In genomic region chr7:121020652-121021051, GRCh38 we compare ENCODE assay signal across 11 cellular contexts. TPM values are rescaled to one million over a fixed set of nuclear protein-coding genes. Genes with fewer than 3 reads are reported as not detected.
DNase-seq lines count a peak whose midpoint lies in the region; ATAC-seq and TF ChIP-seq lines count a peak whose summit lies in the region.
"Had no signal": no experiment of that assay in that cellular context is flagged by ENCODE, and none has a peak within 500 bp of the region (broad histone marks: within the 10 kb centered on the region; RNA-seq: fewer than 3 reads in every experiment).

No MANE protein-coding gene starts in this region.

- no peak for TF ChIP-seq POLR2A in IMR-90 (IDR thresholded peaks at IDR 0.05; ENCODE audit: low read depth, low read length)

- H4K20me1 ChIP-seq in IMR-90 (ENCODE audit: insufficient read depth, low read length): peaks cover 3% of the 10 kb centered on the region; the same call in 1 of the 2 replicates

- H3K23ac ChIP-seq in IMR-90 (ENCODE audit: low read depth, low read length): no peak overlapping the region

- H2BK120ac ChIP-seq in IMR-90 (ENCODE audit: low read depth, low read length): no peak overlapping the region

- no peak overlapping the region for H3K9ac ChIP-seq in IMR-90 (ENCODE audit: low read depth, low read length)

- TF ChIP-seq RAD21 in IMR-90 (IDR thresholded peaks at IDR 0.05; ENCODE audit: low read length): no peak

- peaks cover 6 to 43% of the 10 kb centered on the region in 2 experiments for H3K79me1 ChIP-seq in IMR-90 (ENCODE audit: low read depth in 1 of 2, low read length in 2 of 2)

- H3K4me1 ChIP-seq in IMR-90 (ENCODE audit: control insufficient read depth, insufficient read depth, low read length): peaks cover 16% of the 10 kb centered on the region
- peaks cover 6 to 64% of the 10 kb centered on the region in 2 donors for H3K4me1 ChIP-seq in ascending aorta
- peaks cover 0 to 97% (median 46%) of the 10 kb centered on the region in 4 donors for H3K4me1 ChIP-seq in tibial artery

- CTCF ChIA-PET in IMR-90 (lab: Yijun Ruan, JAX): interaction anchor here (1.1 kb wide), 1 partner anchor 21 kb away, joined by 3 read pairs; no protein-coding TSS in a partner anchor

- no peak overlapping the region for H3K56ac ChIP-seq in IMR-90 (ENCODE audit: extremely low read depth, insufficient read depth, low read length)

- POLR2A ChIA-PET in IMR-90 (lab: Charles Lee; ENCODE audit: unreplicated experiment): no interaction called here

- H2BK5ac ChIP-seq in IMR-90 (ENCODE audit: low read depth, low read length, poor library complexity, severe bottlenecking): peak overlapping the region; percentile 83

- no peak overlapping the region for H4K5ac ChIP-seq in IMR-90 (ENCODE audit: low read depth, low read length)

- peak; percentile 38; the same call in 1 of the 2 replicates for ATAC-seq in IMR-90 (ENCODE audit: low read depth)

- no peak overlapping the region for H2BK20ac ChIP-seq in IMR-90 (ENCODE audit: low read depth, low read length)

- dilution Hi-C loops in IMR-90 (cut with HindIII; ENCODE audit: low sequenced_read_pairs, unreplicated experiment): no loop called here

- H2AK9ac ChIP-seq in IMR-90 (replicated peaks; ENCODE audit: low read depth, low read length, poor library complexity): no peak overlapping the region

- H3K27ac ChIP-seq in IMR-90 (ENCODE audit: insufficient read depth, low read length): peak overlapping the region; percentile 2; the same call in 1 of the 2 replicates
- H3K27ac ChIP-seq in ascending aorta: peak overlapping the region; percentile 69 to 77
- H3K27ac ChIP-seq in tibial artery: peak overlapping the region; percentile 56 to 74

- intact Hi-C loops in IMR-90 (cut with micrococcal nuclease) (no loop called here), ascending aorta (cut with DNase I) (no loop called here), tibial artery (cut with DNase I; ENCODE audit: low total_unique reads) (no loop called here)

- H3K36me3 ChIP-seq in IMR-90 (ENCODE audit: control insufficient read depth, insufficient read depth, low read length): peaks cover under 1% of the 10 kb centered on the region; the same call in 1 of the 2 replicates
- no peaks in the 10 kb centered on the region for H3K36me3 ChIP-seq in ascending aorta
- H3K36me3 ChIP-seq in tibial artery: no peaks in the 10 kb centered on the region

- no TSS peak for BruUV-seq in IMR-90 (replicated peaks; lab: Mats Ljungman, UMichigan)

- H3K4ac ChIP-seq in IMR-90 (ENCODE audit: low read depth, low read length): no peak overlapping the region

- H2AFZ ChIP-seq in IMR-90 (replicated peaks; ENCODE audit: low read length, poor library complexity): no peak overlapping the region

- H3K4me3 ChIP-seq in IMR-90 (ENCODE audit: insufficient read depth, low read depth, low read length) (no peak overlapping the region), ascending aorta (no peak overlapping the region), tibial artery (no peak overlapping the region)

- H3K9me1 ChIP-seq in IMR-90 (ENCODE audit: insufficient read depth, low read length): peaks cover 8% of the 10 kb centered on the region

- no peak overlapping the region for H3K4me2 ChIP-seq in IMR-90 (ENCODE audit: low read depth, low read length)

- no peak overlapping the region for H2AK5ac ChIP-seq in IMR-90 (ENCODE audit: low read depth, low read length)

- DNase-seq in IMR-90 (peak; percentile 72), ascending aorta (ENCODE audit: low spot score in 2 of 2) (no peak), iris pigment epithelial cell (ENCODE audit: low read depth) (peak; percentile 85), tibial artery (no peak), COLO668 (lab: John Stamatoyannopoulos, UW; ENCODE audit: unreplicated experiment) (no peak), NCI-H774 (lab: John Stamatoyannopoulos, UW) (no peak), OCI-M2 (lab: John Stamatoyannopoulos, UW; ENCODE audit: unreplicated experiment) (no peak)
- DNase-seq: activated B cell treated with CpG ODN at 0.5 μM for 24 hours, activated gamma-delta T cell, erythroblast, Kasumi-1 had no signal

- no peak overlapping the region for H4K91ac ChIP-seq in IMR-90 (ENCODE audit: insufficient read depth, low read depth, low read length)

- no peak overlapping the region for H3K18ac ChIP-seq in IMR-90 (ENCODE audit: low read depth, low read length)

- H4K8ac ChIP-seq in IMR-90 (ENCODE audit: low read depth in 2 of 2, low read length in 2 of 2): no peak overlapping the region

- in situ Hi-C loops in IMR-90 (cut with MboI; ENCODE audit: low sequenced_read_pairs): no loop called here

- no peak overlapping the region for H3K14ac ChIP-seq in IMR-90 (replicated peaks; ENCODE audit: low read depth, low read length)

- H2BK15ac ChIP-seq in IMR-90 (ENCODE audit: low read depth, low read length): no peak overlapping the region

- H3K9me3 ChIP-seq in IMR-90 (ENCODE audit: control insufficient read depth, insufficient read depth, low read length) (no peaks in the 10 kb centered on the region), ascending aorta (peaks cover 0 to 6% of the 10 kb centered on the region in 2 donors), tibial artery (no peaks in the 10 kb centered on the region)

- TF ChIP-seq CTCF in IMR-90 (conservative IDR thresholded peaks at IDR 0.05; ENCODE audit: low read depth, low read length) (no peak), ascending aorta (IDR thresholded peaks at IDR 0.05) (no peak), tibial artery (IDR thresholded peaks at IDR 0.05) (no peak)

- H3K27me3 ChIP-seq in IMR-90 (ENCODE audit: control insufficient read depth, insufficient read depth, low read length) (no peaks in the 10 kb centered on the region), ascending aorta (no peaks in the 10 kb centered on the region), tibial artery (no peaks in the 10 kb centered on the region)

TF ChIP-seq in IMR-90, 13 proteins besides CTCF, POLR2A, EP300 and RAD21:
- TF ChIP-seq USF2 (IDR thresholded peaks at IDR 0.05; ENCODE audit: low read depth, low read length) (no peak), CEBPB (IDR thresholded peaks at IDR 0.05; ENCODE audit: low read depth, low read length) (peak; percentile 95)

RNA-seq across cellular contexts. Expression of gene CPED1, which starts 32.1 kb away (rescaled TPM):
- total RNA-seq in IMR-90 (2012; rRNA removed): 96.8 and 102 TPM in 2 replicates
- polyA plus RNA-seq in IMR-90 (2012; rRNA removed): 28.7 and 31.2 TPM in 2 replicates
- 11.9 and 18.5 TPM in 2 replicates for polyA plus RNA-seq in IMR-90 (2012; cell fraction: cytosol; rRNA removed)
- 9.1 and 28.6 TPM in 2 replicates for polyA plus RNA-seq in IMR-90 (2012; cell fraction: nucleus; rRNA removed; ENCODE audit: low replicate concordance)
- total RNA-seq in ascending aorta: 69.5 TPM

Comparison
In these comparisons a context has a peak if more than half of its experiments do, and no peak if none do; other contexts are left out.
1. DNase-seq: peak in IMR-90 (single experiment) and iris pigment epithelial cell (single experiment); none in ascending aorta (0 of 2), tibial artery (0 of 2), COLO668 (single experiment), NCI-H774 (single experiment) and OCI-M2 (single experiment).
2. H3K27ac ChIP-seq: peak in every context shown above with its lines; median percentile 73 in ascending aorta; 65 in tibial artery; 2 in IMR-90.